ENCODE assay signal across 8 cellular contexts in the genomic region with DNA sequence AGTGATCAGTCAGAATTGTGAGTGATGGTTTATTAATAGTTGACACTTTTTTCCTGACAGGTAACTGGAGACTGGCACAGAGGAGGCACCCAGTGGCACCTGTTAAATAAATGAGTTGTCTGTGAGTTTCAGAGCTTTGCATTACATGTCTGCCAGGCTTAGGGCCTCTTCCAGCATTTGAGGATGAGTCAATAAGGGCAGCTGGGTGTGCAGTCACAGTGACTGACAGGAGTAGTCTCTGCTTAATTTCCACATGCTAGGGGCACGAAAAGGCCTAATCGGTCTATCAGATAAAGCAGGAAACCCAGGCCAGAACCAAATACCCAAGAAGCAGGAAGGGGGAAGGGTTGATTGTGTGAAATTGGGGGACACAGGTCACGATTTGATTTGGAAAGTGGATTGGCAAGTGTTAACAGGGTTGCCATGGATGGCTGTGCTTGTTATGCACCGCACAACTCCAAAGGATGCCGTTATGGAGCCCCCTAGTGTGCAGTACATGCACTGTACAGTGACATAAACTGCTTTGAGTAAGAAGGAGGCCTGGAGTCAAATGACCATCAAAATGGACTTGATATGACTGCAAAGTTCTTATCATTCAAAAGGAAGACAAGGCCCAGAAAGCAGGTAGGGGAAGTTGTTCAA.
DNase-seq lines count a peak whose midpoint lies in the region; ATAC-seq and TF ChIP-seq lines count a peak whose summit lies in the region.

No MANE protein-coding gene starts in this region.

- DNase-seq in activated gamma-delta T cell treated with Interleukin-2 at 50 U/mL for 16 hours (peak; percentile 62), activated gamma-delta T cell (lab: John Stamatoyannopoulos, UW) (no peak), NCI-H524 (lab: John Stamatoyannopoulos, UW) (peak; percentile 60 to 81), endothelial cell (ENCODE audit: low spot score) (peak; percentile 63), suprapubic skin (ENCODE audit: low spot score in 2 of 2) (no peak)
- peak; percentile 35 to 36 for DNase-seq in activated CD4-positive, alpha-beta T cell treated with anti-CD3 and anti-CD28 coated beads, Interleukin-2, amount 50 U/mL, for 4 hours
- DNase-seq in naive thymus-derived CD8-positive, alpha-beta T cell: peak; percentile 15 to 82 (median 50)

- no peaks in the 10 kb centered on the region for H3K36me3 ChIP-seq in suprapubic skin

- peak; percentile 69 for ATAC-seq in HG02970 (IDR thresholded peaks at IDR 0.05; ENCODE audit: low FRiP score, unreplicated experiment)
- ATAC-seq in naive thymus-derived CD8-positive, alpha-beta T cell: peak; percentile 96 to 99

- H3K36me3 Mint-ChIP-seq in endothelial cell (ENCODE audit: low read depth, unreplicated experiment): no peaks in the 10 kb centered on the region
- H3K36me3 Mint-ChIP-seq in naive thymus-derived CD8-positive, alpha-beta T cell: no peaks in the 10 kb centered on the region

- H3K27me3 ChIP-seq in suprapubic skin: peaks cover 3% of the 10 kb centered on the region

- no peak for TF ChIP-seq EP300 in suprapubic skin (IDR thresholded peaks at IDR 0.05)

- TF ChIP-seq POLR2A in suprapubic skin (IDR thresholded peaks at IDR 0.05): no peak

- no peak overlapping the region for H3K4me3 ChIP-seq in suprapubic skin

- WGBS in suprapubic skin: 24% methylated on average over 5 of the region's 5 CpGs

- no peak overlapping the region for H3K27ac ChIP-seq in suprapubic skin

- H3K4me3 Mint-ChIP-seq in endothelial cell (ENCODE audit: unreplicated experiment): no peak overlapping the region
- H3K4me3 Mint-ChIP-seq in naive thymus-derived CD8-positive, alpha-beta T cell: no peak overlapping the region

- peak; percentile 56 for TF ChIP-seq CTCF in endothelial cell (IDR thresholded peaks at IDR 0.05; ENCODE audit: unreplicated experiment)
- peak; percentile 31 to 59 for TF ChIP-seq CTCF in suprapubic skin (IDR thresholded peaks at IDR 0.05)

- POLR2A ChIA-PET in naive thymus-derived CD8-positive, alpha-beta T cell (lab: Charles Lee): no interaction called here

- H3K4me1 ChIP-seq in suprapubic skin: peaks cover 17% of the 10 kb centered on the region

- H3K9me3 ChIP-seq in suprapubic skin: no peaks in the 10 kb centered on the region

- H3K9me3 Mint-ChIP-seq in endothelial cell (ENCODE audit: unreplicated experiment): no peaks in the 10 kb centered on the region
- no peaks in the 10 kb centered on the region for H3K9me3 Mint-ChIP-seq in naive thymus-derived CD8-positive, alpha-beta T cell

- H3K27me3 Mint-ChIP-seq in endothelial cell (ENCODE audit: unreplicated experiment): peaks cover 4% of the 10 kb centered on the region
- peaks cover 0 to 13% (median 4%) of the 10 kb centered on the region in 5 donors for H3K27me3 Mint-ChIP-seq in naive thymus-derived CD8-positive, alpha-beta T cell

- peak overlapping the region; percentile 23 for H3K27ac Mint-ChIP-seq in endothelial cell (ENCODE audit: unreplicated experiment)
- peak overlapping the region in 7 of 10 donors; percentile 20 to 93 (median 66) for H3K27ac Mint-ChIP-seq in naive thymus-derived CD8-positive, alpha-beta T cell

- no peaks in the 10 kb centered on the region for H3K4me1 Mint-ChIP-seq in endothelial cell (ENCODE audit: unreplicated experiment)
- H3K4me1 Mint-ChIP-seq in naive thymus-derived CD8-positive, alpha-beta T cell: peaks cover 4 to 8% (median 7%) of the 10 kb centered on the region in 4 donors

Comparison
In these comparisons a context has a peak if more than half of its experiments do, and no peak if none do; other contexts are left out.
1. DNase-seq: peak in activated gamma-delta T cell treated with Interleukin-2 at 50 U/mL for 16 hours (single experiment), NCI-H524 (2 of 2), activated CD4-positive, alpha-beta T cell treated with anti-CD3 and anti-CD28 coated beads, Interleukin-2, amount 50 U/mL, for 4 hours (2 of 2), endothelial cell (single experiment) and naive thymus-derived CD8-positive, alpha-beta T cell (10 of 10); none in activated gamma-delta T cell (single experiment) and suprapubic skin (0 of 2).